ENCODE assay signal across 1 cellular context in genomic region chr3:20043825-20044224, GRCh38.
TF ChIP-seq lines count a peak whose summit lies in the region.

No MANE protein-coding gene starts in this region.

TF ChIP-seq in endothelial cell of umbilical vein, 7 proteins besides CTCF, POLR2A, EP300 and RAD21 (continued from another document):
- TF ChIP-seq POLR2AphosphoS5 (IDR thresholded peaks at IDR 0.05; ENCODE audit: insufficient read depth, low read depth, low read length) = no peak
